29 cellular contexts compared by ENCODE assay signal in the genomic region with DNA sequence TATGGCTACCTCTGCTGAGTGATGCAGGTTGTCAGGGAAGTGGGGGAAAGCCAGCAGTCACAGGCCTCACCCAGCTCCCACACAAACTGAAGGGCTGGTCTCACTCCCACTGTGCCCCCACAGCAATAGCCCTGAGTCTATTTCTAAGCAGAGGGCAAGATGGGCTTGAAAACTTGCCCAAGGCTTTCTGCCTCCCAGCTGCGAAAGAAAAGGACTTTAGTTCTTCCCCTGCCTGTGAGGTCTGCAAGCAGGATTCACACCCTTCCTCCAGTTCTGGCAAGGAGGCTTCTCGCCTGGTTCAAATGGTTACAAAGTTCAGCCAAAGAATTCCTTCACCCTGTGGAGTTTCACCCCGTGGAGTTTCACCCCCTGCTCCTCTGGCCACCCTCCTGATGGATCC.
"Had no signal": no experiment of that assay in that cellular context is flagged by ENCODE, and none has a peak within 500 bp of the region (broad histone marks: within the 10 kb centered on the region; RNA-seq: fewer than 3 reads in every experiment).

No MANE protein-coding gene starts in this region.

- H3K36me3 ChIP-seq: esophagus muscularis mucosa, heart left ventricle, ovary, right lobe of liver, uterus, WERI-Rb-1 had no signal

- H3K36me3 Mint-ChIP-seq: type B pancreatic cell had no signal

- H3K4me3 Mint-ChIP-seq: dendritic cell treated with granulocyte-macrophage colony-stimulating factor and Interleukin-4, amounts not matched to agents 40 ng/mL and 50 ng/mL, for 4 days; T-helper 1 cell treated with Interleukin-12 subunit alpha and Interleukin-12 subunit beta and Interleukin-4 antibody, amounts not matched to agents 30 μg/mL and 1 μg/mL, for 36 hours; type B pancreatic cell had no signal

- ATAC-seq: activated CD4-positive, CD25-positive, alpha-beta regulatory T cell treated with anti-CD3 and anti-CD28 coated beads, Interleukin-2, amount 50 U/mL, for 24 hours; activated T-cell treated with anti-CD3 and anti-CD28 coated beads, Interleukin-2, amount 50 U/mL, for 72 hours; foreskin keratinocyte; heart left ventricle; left colon; right lobe of liver; stimulated activated naive CD8-positive, alpha-beta T cell treated with anti-CD3 and anti-CD28 coated beads, Interleukin-15, Interleukin-2, amounts not matched to agents 100 U/mL and 50 U/mL, for 24 hours had no signal

- H3K4me3 ChIP-seq: esophagus muscularis mucosa, heart left ventricle, ovary, right lobe of liver, testis, uterus had no signal

- H3K27me3 ChIP-seq: ovary, right lobe of liver, testis, uterus had no signal

- H3K27ac Mint-ChIP-seq: activated T-cell treated with anti-CD3 and anti-CD28 coated beads, Interleukin-2, amount 50 U/mL, for 72 hours; dendritic cell treated with granulocyte-macrophage colony-stimulating factor and Interleukin-4, amounts not matched to agents 40 ng/mL and 50 ng/mL, for 4 days; immature natural killer cell; progenitor cell of endocrine pancreas; T-helper 1 cell treated with Interleukin-12 subunit alpha and Interleukin-12 subunit beta and Interleukin-4 antibody, amounts not matched to agents 30 μg/mL and 1 μg/mL, for 36 hours; type B pancreatic cell had no signal

- H3K9me3 Mint-ChIP-seq: dendritic cell treated with granulocyte-macrophage colony-stimulating factor and Interleukin-4, amounts not matched to agents 40 ng/mL and 50 ng/mL, for 4 days had no signal

- H3K4me1 ChIP-seq: esophagus muscularis mucosa, foreskin keratinocyte, heart left ventricle, right lobe of liver, testis, uterus had no signal

- FAIRE-seq: kidney had no signal

- H3K27ac ChIP-seq: esophagus muscularis mucosa, foreskin keratinocyte, heart left ventricle, ovary, right lobe of liver, testis, uterus, WERI-Rb-1 had no signal

- H3K27me3 Mint-ChIP-seq: activated naive CD8-positive, alpha-beta T cell had no signal

- DNase-seq: activated CD4-positive, alpha-beta T cell treated with anti-CD3 and anti-CD28 coated beads for 48 hours; activated CD4-positive, alpha-beta T cell treated with anti-CD3 and anti-CD28 coated beads, Interleukin-2, amount 50 U/mL, for 48 hours; activated naive CD4-positive, alpha-beta T cell treated with Interleukin-2 at 50 U/mL for 16 hours; activated T-cell treated with anti-CD3 and anti-CD28 coated beads for 4 hours; activated T-cell treated with anti-CD3 and anti-CD28 coated beads, Interleukin-2, amount 50 U/mL, for 72 hours; amygdala; caudate nucleus; foreskin keratinocyte; heart left ventricle; hypothalamus; immature natural killer cell; kidney; left colon; mammary epithelial cell; ovary; right lobe of liver; stimulated activated CD4-positive, alpha-beta T cell treated with anti-CD3 and anti-CD28 coated beads, Interleukin-4, amount 100 ng/mL, for 1 hour; stimulated activated naive CD8-positive, alpha-beta T cell treated with anti-CD3 and anti-CD28 coated beads, Interleukin-15, Interleukin-2, amounts not matched to agents 100 U/mL and 50 U/mL, for 24 hours; T1000; testis; uterus; WERI-Rb-1 had no signal

- H3K9me3 ChIP-seq: ovary, testis, uterus had no signal
